In genomic region chr3:24088782-24089181, GRCh38 we compare ENCODE assay signal across 8 cellular contexts.
DNase-seq lines count a peak whose midpoint lies in the region; ATAC-seq and TF ChIP-seq lines count a peak whose summit lies in the region.

No MANE protein-coding gene starts in this region.

- H4K20me1 ChIP-seq in KMS-11 (ENCODE audit: insufficient read depth), result no peaks in the 10 kb centered on the region

- H3K36me3 ChIP-seq in KMS-11 (ENCODE audit: insufficient read depth), result no peaks in the 10 kb centered on the region

- CTCF ChIA-PET in AG04450 (lab: Charles Lee), result interaction anchor here (0.6 to 2.5 kb wide), 18 partner anchors 9 to 175 kb away, joined by 3 to 11 read pairs (median 4); no protein-coding TSS in a partner anchor

- H3K4me3 ChIP-seq in AG04450 (ENCODE audit: low read depth, low read length), result no peak overlapping the region
- H3K4me3 ChIP-seq in KMS-11 (IDR thresholded peaks at IDR 0.05; ENCODE audit: insufficient read depth, low read depth, low read length), result no peak overlapping the region
- no peak overlapping the region for H3K4me3 ChIP-seq in epithelial cell of esophagus (ENCODE audit: low read length)

- TF ChIP-seq CTCF in AG04450 (IDR thresholded peaks at IDR 0.05; ENCODE audit: low read depth, low read length), result peak; percentile 52
- TF ChIP-seq CTCF in KMS-11 (conservative IDR thresholded peaks at IDR 0.05; ENCODE audit: low read depth, low read length), result peak; percentile 31
- peak; percentile 76 for TF ChIP-seq CTCF in epithelial cell of esophagus (IDR thresholded peaks at IDR 0.05; ENCODE audit: insufficient read depth, low read depth, low read length, missing control alignments)

- no peaks in the 10 kb centered on the region for H3K79me2 ChIP-seq in KMS-11 (ENCODE audit: insufficient read depth, low read depth)

- H3K9ac ChIP-seq in KMS-11, result no peak overlapping the region

- H3K27ac ChIP-seq in AG04450 (ENCODE audit: low read depth, low read length) (no peak overlapping the region), KMS-11 (no peak overlapping the region)

- H3K9me3 ChIP-seq in AG04450 (ENCODE audit: control insufficient read depth, insufficient read depth, low read length), result no peaks in the 10 kb centered on the region

- H3K4me1 ChIP-seq in KMS-11 (ENCODE audit: low read depth, poor library complexity, severe bottlenecking), result no peaks in the 10 kb centered on the region

- POLR2A ChIA-PET in AG04450 (lab: Yijun Ruan, JAX), result no interaction called here

- DNase-seq in AG04450 (ENCODE audit: low read depth, low spot score), result no peak
- DNase-seq in epithelial cell of esophagus (ENCODE audit: low read depth), result peak; percentile 43
- DNase-seq in stimulated activated CD4-positive, alpha-beta T cell treated with anti-CD3 and anti-CD28 coated beads, Interleukin-15, amount 100 ng/mL, for 24 hours, result no peak
- DNase-seq in activated gamma-delta T cell treated with Interleukin-2 at 50 U/mL for 16 hours, result no peak
- DNase-seq in NCI-H2081 treated with DMSO at 0.1 percent for 48 hours (lab: John Stamatoyannopoulos, UW), result no peak

- no peak overlapping the region for H2AFZ ChIP-seq in KMS-11 (ENCODE audit: low read depth)

- H3K27me3 ChIP-seq in AG04450 (ENCODE audit: control insufficient read depth, insufficient read depth, low read length) (peaks cover 3% of the 10 kb centered on the region), KMS-11 (ENCODE audit: insufficient read depth, low read depth) (no peaks in the 10 kb centered on the region)

- ATAC-seq in GM19043 (IDR thresholded peaks at IDR 0.05; ENCODE audit: low read depth, unreplicated experiment) (peak; percentile 63), GM21825 (IDR thresholded peaks at IDR 0.05; ENCODE audit: unreplicated experiment) (no peak)

- H3K4me2 ChIP-seq in KMS-11, result no peak overlapping the region
